ENCODE assay signal across 25 cellular contexts in the genomic region with DNA sequence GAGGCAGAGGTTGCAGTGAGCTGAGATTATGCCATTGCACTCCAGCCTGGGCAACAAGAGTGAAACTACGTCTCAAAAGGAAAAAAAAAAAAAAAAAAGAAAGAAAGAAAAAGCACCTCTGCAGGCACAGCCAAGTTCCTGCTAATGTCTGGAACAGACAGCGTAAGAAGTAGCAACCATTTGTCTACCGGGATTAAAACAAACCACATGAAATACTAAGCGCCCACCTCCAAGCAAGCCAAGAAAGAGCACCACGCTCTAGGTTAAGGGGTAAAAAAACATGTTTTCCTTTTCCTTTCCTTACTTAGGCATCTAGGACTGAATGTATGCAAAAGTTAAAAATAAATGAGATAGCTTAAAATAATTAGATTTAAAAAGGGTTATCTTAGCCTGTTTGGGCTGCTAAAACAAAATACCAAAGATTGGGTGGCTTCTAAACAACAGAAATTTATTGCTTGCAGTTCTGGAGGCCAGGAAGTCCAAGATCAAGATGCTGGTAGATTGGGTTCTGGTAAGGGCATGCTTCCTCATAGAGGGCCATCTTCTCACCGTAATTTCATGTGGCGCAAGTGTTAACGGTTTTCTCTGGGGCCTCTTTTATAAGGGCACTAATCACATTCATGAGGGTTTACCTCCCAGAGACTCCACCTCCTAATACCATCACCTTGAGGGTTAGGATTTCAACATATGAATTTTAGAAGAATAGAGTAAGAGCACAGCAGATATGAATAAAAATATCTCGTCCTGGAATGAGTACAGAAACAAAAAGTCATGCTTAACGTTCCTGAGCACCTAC. TPM values are rescaled to one million over a fixed set of nuclear protein-coding genes. Genes with fewer than 3 reads are reported as not detected.
DNase-seq lines count a peak whose midpoint lies in the region; ATAC-seq, FAIRE-seq and TF ChIP-seq lines count a peak whose summit lies in the region.
"Had no signal": no experiment of that assay in that cellular context is flagged by ENCODE, and none has a peak within 500 bp of the region (broad histone marks: within the 10 kb centered on the region; RNA-seq: fewer than 3 reads in every experiment).

No MANE protein-coding gene starts in this region.

- DNase-seq in activated naive CD8-positive, alpha-beta T cell treated with anti-CD3 and anti-CD28 coated beads, Interleukin-2, amount 10 ng/mL, durations not matched to agents 7 days and 5 days: no peak
- DNase-seq in activated naive CD8-positive, alpha-beta T cell treated with anti-CD3 and anti-CD28 coated beads for 36 hours: no peak
- DNase-seq in astrocyte (ENCODE audit: low read depth) (no peak), nephron progenitor cell (no peak), NCI-H524 (lab: John Stamatoyannopoulos, UW) (no peak)
- no peak for DNase-seq in CD8-positive, alpha-beta memory T cell
- no peak for DNase-seq in natural killer cell treated with Interleukin-12 subunit alpha and Interleukin-12 subunit beta and Interleukin-15 and Interleukin-18, amount 100 ng/mL, for 72 hours (ENCODE audit: low spot score)
- DNase-seq: BE2C; CD4-positive, CD25-positive, alpha-beta regulatory T cell; DMS153; EL; H7; Karpas-422; MG63; NCI-H1048; NCI-H1436; NCI-H1930; NCI-H446; NCI-H69 had no signal

- H3K4me1 ChIP-seq in astrocyte (ENCODE audit: insufficient read depth, low read length): peaks cover 2% of the 10 kb centered on the region
- H3K4me1 ChIP-seq in CD8-positive, alpha-beta memory T cell (ENCODE audit: insufficient read depth, low read length): no peaks in the 10 kb centered on the region
- H3K4me1 ChIP-seq: BE2C had no signal

- no peaks in the 10 kb centered on the region for H3K36me3 ChIP-seq in astrocyte (ENCODE audit: insufficient read depth, low read length)
- H3K36me3 ChIP-seq in CD8-positive, alpha-beta memory T cell (ENCODE audit: insufficient read depth, low read length): no peaks in the 10 kb centered on the region
- H3K36me3 ChIP-seq: BE2C, MG63 had no signal

- TF ChIP-seq CTCF in astrocyte (IDR thresholded peaks at IDR 0.05; ENCODE audit: insufficient read depth, low read depth, low read length) (no peak), nephron progenitor cell (IDR thresholded peaks at IDR 0.05) (no peak)

- POLR2A ChIA-PET in activated naive CD8-positive, alpha-beta T cell treated with anti-CD3 and anti-CD28 coated beads, Interleukin-2, amount 10 ng/mL, durations not matched to agents 7 days and 5 days (lab: Charles Lee): interaction anchor here (0.7 kb wide), 2 partner anchors 9 to 665 kb away, joined by 3 to 6 read pairs; no protein-coding TSS in a partner anchor
- POLR2A ChIA-PET in CD8-positive, alpha-beta memory T cell (lab: Charles Lee): no interaction called here

- no peak overlapping the region for H2AFZ ChIP-seq in astrocyte (ENCODE audit: low read depth, low read length)

- H3K9me3 Mint-ChIP-seq in activated naive CD8-positive, alpha-beta T cell treated with anti-CD3 and anti-CD28 coated beads, Interleukin-2, amount 10 ng/mL, durations not matched to agents 7 days and 5 days: no peaks in the 10 kb centered on the region
- H3K9me3 Mint-ChIP-seq in activated naive CD8-positive, alpha-beta T cell treated with anti-CD3 and anti-CD28 coated beads for 36 hours: no peaks in the 10 kb centered on the region
- H3K9me3 Mint-ChIP-seq in astrocyte (ENCODE audit: unreplicated experiment) (no peaks in the 10 kb centered on the region), nephron progenitor cell (peaks cover 5% of the 10 kb centered on the region)
- H3K9me3 Mint-ChIP-seq in CD8-positive, alpha-beta memory T cell: peaks cover 0 to 3% (median 0%) of the 10 kb centered on the region in 5 donors
- H3K9me3 Mint-ChIP-seq in natural killer cell treated with Interleukin-12 subunit alpha and Interleukin-12 subunit beta and Interleukin-15 and Interleukin-18, amount 100 ng/mL, for 72 hours: no peaks in the 10 kb centered on the region

- H3K27ac Mint-ChIP-seq in activated naive CD8-positive, alpha-beta T cell treated with anti-CD3 and anti-CD28 coated beads, Interleukin-2, amount 10 ng/mL, durations not matched to agents 7 days and 5 days: peak overlapping the region; percentile 83
- H3K27ac Mint-ChIP-seq in activated naive CD8-positive, alpha-beta T cell treated with anti-CD3 and anti-CD28 coated beads for 36 hours: no peak overlapping the region
- no peak overlapping the region for H3K27ac Mint-ChIP-seq in astrocyte (ENCODE audit: unreplicated experiment)
- peak overlapping the region; percentile 43 for H3K27ac Mint-ChIP-seq in nephron progenitor cell
- no peak overlapping the region for H3K27ac Mint-ChIP-seq in CD8-positive, alpha-beta memory T cell
- H3K27ac Mint-ChIP-seq in natural killer cell treated with Interleukin-12 subunit alpha and Interleukin-12 subunit beta and Interleukin-15 and Interleukin-18, amount 100 ng/mL, for 72 hours: no peak overlapping the region
- H3K27ac Mint-ChIP-seq: CD4-positive, CD25-positive, alpha-beta regulatory T cell had no signal

- H3K9ac ChIP-seq in astrocyte (ENCODE audit: low read length): no peak overlapping the region

- FAIRE-seq in astrocyte (lab: Jason Lieb, UNC): peak; percentile 43
- FAIRE-seq: A204.1, GM12891, RCC 7860 had no signal

- H3K27me3 ChIP-seq in astrocyte (ENCODE audit: insufficient read depth, low read length): no peaks in the 10 kb centered on the region
- H3K27me3 ChIP-seq in CD8-positive, alpha-beta memory T cell (ENCODE audit: insufficient read depth, low read length, poor library complexity, severe bottlenecking): no peaks in the 10 kb centered on the region
- H3K27me3 ChIP-seq: BE2C, MG63 had no signal

- peaks cover 5% of the 10 kb centered on the region for H3K4me1 Mint-ChIP-seq in activated naive CD8-positive, alpha-beta T cell treated with anti-CD3 and anti-CD28 coated beads, Interleukin-2, amount 10 ng/mL, durations not matched to agents 7 days and 5 days
- peaks cover 5% of the 10 kb centered on the region for H3K4me1 Mint-ChIP-seq in activated naive CD8-positive, alpha-beta T cell treated with anti-CD3 and anti-CD28 coated beads for 36 hours
- peaks cover 18% of the 10 kb centered on the region for H3K4me1 Mint-ChIP-seq in astrocyte (ENCODE audit: low read depth, unreplicated experiment)
- peaks cover 26% of the 10 kb centered on the region for H3K4me1 Mint-ChIP-seq in nephron progenitor cell
- no peaks in the 10 kb centered on the region for H3K4me1 Mint-ChIP-seq in CD8-positive, alpha-beta memory T cell
- H3K4me1 Mint-ChIP-seq in natural killer cell treated with Interleukin-12 subunit alpha and Interleukin-12 subunit beta and Interleukin-15 and Interleukin-18, amount 100 ng/mL, for 72 hours (ENCODE audit: low read depth in 2 of 2): no peaks in the 10 kb centered on the region
- H3K4me1 Mint-ChIP-seq: CD4-positive, CD25-positive, alpha-beta regulatory T cell had no signal

- CTCF ChIA-PET in CD8-positive, alpha-beta memory T cell (lab: Charles Lee): no interaction called here

- H3K79me2 ChIP-seq in astrocyte (ENCODE audit: insufficient read depth, low read length): no peaks in the 10 kb centered on the region

- H4K20me1 ChIP-seq in astrocyte (ENCODE audit: insufficient read depth, low read length): peaks cover 8% of the 10 kb centered on the region

- no peak overlapping the region for H3K4me3 Mint-ChIP-seq in activated naive CD8-positive, alpha-beta T cell treated with anti-CD3 and anti-CD28 coated beads, Interleukin-2, amount 10 ng/mL, durations not matched to agents 7 days and 5 days
- no peak overlapping the region for H3K4me3 Mint-ChIP-seq in activated naive CD8-positive, alpha-beta T cell treated with anti-CD3 and anti-CD28 coated beads for 36 hours
- no peak overlapping the region for H3K4me3 Mint-ChIP-seq in astrocyte (ENCODE audit: unreplicated experiment)
- no peak overlapping the region for H3K4me3 Mint-ChIP-seq in nephron progenitor cell
- no peak overlapping the region for H3K4me3 Mint-ChIP-seq in CD8-positive, alpha-beta memory T cell
- H3K4me3 Mint-ChIP-seq in natural killer cell treated with Interleukin-12 subunit alpha and Interleukin-12 subunit beta and Interleukin-15 and Interleukin-18, amount 100 ng/mL, for 72 hours: no peak overlapping the region
- H3K4me3 Mint-ChIP-seq: CD4-positive, CD25-positive, alpha-beta regulatory T cell had no signal

- H3K4me2 ChIP-seq in astrocyte (ENCODE audit: low read length): no peak overlapping the region

- H3K27me3 Mint-ChIP-seq in activated naive CD8-positive, alpha-beta T cell treated with anti-CD3 and anti-CD28 coated beads, Interleukin-2, amount 10 ng/mL, durations not matched to agents 7 days and 5 days: peaks cover 4% of the 10 kb centered on the region
- H3K27me3 Mint-ChIP-seq in activated naive CD8-positive, alpha-beta T cell treated with anti-CD3 and anti-CD28 coated beads for 36 hours: no peaks in the 10 kb centered on the region
- no peaks in the 10 kb centered on the region for H3K27me3 Mint-ChIP-seq in astrocyte (ENCODE audit: low read depth, unreplicated experiment)
- H3K27me3 Mint-ChIP-seq in nephron progenitor cell (ENCODE audit: low read depth, poor library complexity): peaks cover 2% of the 10 kb centered on the region
- peaks cover 0 to 4% of the 10 kb centered on the region in 2 donors for H3K27me3 Mint-ChIP-seq in CD8-positive, alpha-beta memory T cell
- peaks cover 10 to 13% of the 10 kb centered on the region in 2 donors for H3K27me3 Mint-ChIP-seq in natural killer cell treated with Interleukin-12 subunit alpha and Interleukin-12 subunit beta and Interleukin-15 and Interleukin-18, amount 100 ng/mL, for 72 hours
- H3K27me3 Mint-ChIP-seq: CD4-positive, CD25-positive, alpha-beta regulatory T cell had no signal

- no peak overlapping the region for H3K27ac ChIP-seq in astrocyte (ENCODE audit: low read depth, low read length)
- no peak overlapping the region for H3K27ac ChIP-seq in CD8-positive, alpha-beta memory T cell (ENCODE audit: low read depth, low read length)
- H3K27ac ChIP-seq: HL-60 had no signal

- no peak for ATAC-seq in activated naive CD8-positive, alpha-beta T cell treated with anti-CD3 and anti-CD28 coated beads, Interleukin-2, amount 10 ng/mL, durations not matched to agents 7 days and 5 days (ENCODE audit: low read depth)
- ATAC-seq in GM21526 (IDR thresholded peaks at IDR 0.05; ENCODE audit: low FRiP score, unreplicated experiment): no peak
- ATAC-seq in natural killer cell treated with Interleukin-12 subunit alpha and Interleukin-12 subunit beta and Interleukin-15 and Interleukin-18, amount 100 ng/mL, for 72 hours: no peak

- H3K36me3 Mint-ChIP-seq in activated naive CD8-positive, alpha-beta T cell treated with anti-CD3 and anti-CD28 coated beads, Interleukin-2, amount 10 ng/mL, durations not matched to agents 7 days and 5 days: no peaks in the 10 kb centered on the region
- H3K36me3 Mint-ChIP-seq in activated naive CD8-positive, alpha-beta T cell treated with anti-CD3 and anti-CD28 coated beads for 36 hours: no peaks in the 10 kb centered on the region
- H3K36me3 Mint-ChIP-seq in astrocyte (ENCODE audit: low read depth, unreplicated experiment) (peaks cover 3% of the 10 kb centered on the region), nephron progenitor cell (ENCODE audit: low read depth) (peaks cover 21% of the 10 kb centered on the region)
- H3K36me3 Mint-ChIP-seq in CD8-positive, alpha-beta memory T cell: no peaks in the 10 kb centered on the region
- no peaks in the 10 kb centered on the region for H3K36me3 Mint-ChIP-seq in natural killer cell treated with Interleukin-12 subunit alpha and Interleukin-12 subunit beta and Interleukin-15 and Interleukin-18, amount 100 ng/mL, for 72 hours
- H3K36me3 Mint-ChIP-seq: CD4-positive, CD25-positive, alpha-beta regulatory T cell had no signal

- no peaks in the 10 kb centered on the region for H3K9me3 ChIP-seq in astrocyte (ENCODE audit: insufficient read depth, low read depth, low read length)
- H3K9me3 ChIP-seq in CD8-positive, alpha-beta memory T cell (ENCODE audit: low read length): no peaks in the 10 kb centered on the region
- H3K9me3 ChIP-seq: BE2C, MG63 had no signal

- H3K4me3 ChIP-seq in astrocyte (ENCODE audit: insufficient read depth, low read depth, low read length): no peak overlapping the region
- H3K4me3 ChIP-seq in CD8-positive, alpha-beta memory T cell (ENCODE audit: low read length): no peak overlapping the region
- H3K4me3 ChIP-seq: MG63 had no signal

RNA-seq across cellular contexts. Expression of gene GPC4, which starts 12.3 kb away (rescaled TPM):
- total RNA-seq in activated naive CD8-positive, alpha-beta T cell treated with anti-CD3 and anti-CD28 coated beads, Interleukin-2, amount 10 ng/mL, durations not matched to agents 7 days and 5 days: not detected
- not detected for total RNA-seq in activated naive CD8-positive, alpha-beta T cell treated with anti-CD3 and anti-CD28 coated beads for 36 hours
- 71.9 and 86.4 TPM in 2 replicates for total RNA-seq in astrocyte
- not detected for total RNA-seq in CD8-positive, alpha-beta memory T cell
- polyA plus RNA-seq in CD8-positive, alpha-beta memory T cell: not detected
- not detected for total RNA-seq in natural killer cell treated with Interleukin-12 subunit alpha and Interleukin-12 subunit beta and Interleukin-15 and Interleukin-18, amount 100 ng/mL, for 72 hours
- total RNA-seq: CD4-positive, CD25-positive, alpha-beta regulatory T cell; OCI-LY7 had no signal
- polyA plus RNA-seq: CD4-positive, CD25-positive, alpha-beta regulatory T cell had no signal

Comparison
In these comparisons a context has a peak if more than half of its experiments do, and no peak if none do; other contexts are left out.
1. H3K27ac Mint-ChIP-seq: peak in activated naive CD8-positive, alpha-beta T cell treated with anti-CD3 and anti-CD28 coated beads, Interleukin-2, amount 10 ng/mL, durations not matched to agents 7 days and 5 days (single experiment) and nephron progenitor cell (single experiment); none in activated naive CD8-positive, alpha-beta T cell treated with anti-CD3 and anti-CD28 coated beads for 36 hours (single experiment), astrocyte (single experiment), CD8-positive, alpha-beta memory T cell (0 of 8) and natural killer cell treated with Interleukin-12 subunit alpha and Interleukin-12 subunit beta and Interleukin-15 and Interleukin-18, amount 100 ng/mL, for 72 hours (0 of 2).
2. RNA of gene GPC4, which starts 12.3 kb away (total RNA-seq): 71.9 to 86.4 TPM in astrocyte; not detected in activated naive CD8-positive, alpha-beta T cell treated with anti-CD3 and anti-CD28 coated beads, Interleukin-2, amount 10 ng/mL, durations not matched to agents 7 days and 5 days, not detected in CD8-positive, alpha-beta memory T cell, not detected in activated naive CD8-positive, alpha-beta T cell treated with anti-CD3 and anti-CD28 coated beads for 36 hours and not detected in natural killer cell treated with Interleukin-12 subunit alpha and Interleukin-12 subunit beta and Interleukin-15 and Interleukin-18, amount 100 ng/mL, for 72 hours; every median in the first group is over 10 times any median in the second.